In genomic region chr17:746783-747629, GRCh38 we compare ENCODE assay signal across 15 cellular contexts. TPM values are rescaled to one million over a fixed set of nuclear protein-coding genes. Genes with fewer than 3 reads are reported as not detected.
DNase-seq lines count a peak whose midpoint lies in the region; ATAC-seq, FAIRE-seq and TF ChIP-seq lines count a peak whose summit lies in the region.
"Had no signal": no experiment of that assay in that cellular context is flagged by ENCODE, and none has a peak within 500 bp of the region (broad histone marks: within the 10 kb centered on the region; RNA-seq: fewer than 3 reads in every experiment).

No MANE protein-coding gene starts in this region.

- POLR2A ChIA-PET in HepG2 (lab: Yijun Ruan, JAX) = no interaction called here
- POLR2A ChIA-PET in RWPE1 (lab: Yijun Ruan, JAX; ENCODE audit: low non-redundant PET) = no interaction called here

- H3K27me3 ChIP-seq in HepG2 (ENCODE audit: control insufficient read depth in 1 of 2, insufficient read depth in 2 of 2, low read length in 2 of 2) = no peaks in the 10 kb centered on the region
- H3K27me3 ChIP-seq in right lobe of liver = no peaks in the 10 kb centered on the region
- no peaks in the 10 kb centered on the region for H3K27me3 ChIP-seq in vagina

- DNase-seq in HepG2 (ENCODE audit: low spot score) = no peak
- DNase-seq in right lobe of liver = no peak
- DNase-seq in RWPE1 (ENCODE audit: low spot score) = no peak
- peak; percentile 62 for DNase-seq in kidney
- no peak for DNase-seq in NCI-H187 (lab: John Stamatoyannopoulos, UW)
- DNase-seq in hepatic stellate cell (ENCODE audit: low spot score) = no peak
- DNase-seq in vagina (ENCODE audit: extremely low spot score in 2 of 2) = no peak
- DNase-seq in RCC 7860 (ENCODE audit: low spot score) = no peak
- DNase-seq: CD4-positive, CD25-positive, alpha-beta regulatory T cell; DMS53; GM23248; KBM-7 had no signal

- TF ChIP-seq POLR2A in HepG2 (IDR thresholded peaks at IDR 0.05; ENCODE audit: insufficient read depth in 1 of 2, low read depth in 2 of 2, low read length in 2 of 2) (no peak), right lobe of liver (IDR thresholded peaks at IDR 0.05) (no peak), vagina (IDR thresholded peaks at IDR 0.05) (no peak)

- TF ChIP-seq CTCF in HepG2 (CRISPR knock-in tag; IDR thresholded peaks at IDR 0.05) (no peak), right lobe of liver (IDR thresholded peaks at IDR 0.05) (no peak), RWPE1 (conservative IDR thresholded peaks at IDR 0.05; ENCODE audit: low read depth) (no peak), kidney (IDR thresholded peaks at IDR 0.05; ENCODE audit: borderline replicate concordance, extremely low read depth, insufficient read depth) (no peak), vagina (IDR thresholded peaks at IDR 0.05) (no peak)

- no peak for FAIRE-seq in HepG2 (lab: Jason Lieb, UNC)
- FAIRE-seq in kidney (lab: Jason Lieb, UNC) = no peak
- no peak for FAIRE-seq in RCC 7860 (lab: Jason Lieb, UNC)
- FAIRE-seq: H54 had no signal

- CTCF ChIA-PET in HepG2 (lab: Yijun Ruan, JAX; ENCODE audit: low intra/inter-chr PET ratio, low total read pairs) = no interaction called here
- CTCF ChIA-PET in RWPE1 (lab: Yijun Ruan, JAX) = no interaction called here

- H3K9ac ChIP-seq in HepG2 (ENCODE audit: insufficient read depth, low read depth, low read length) (no peak overlapping the region), kidney (ENCODE audit: low read length in 2 of 2) (no peak overlapping the region)
- H3K9ac ChIP-seq: GM23248 had no signal

- no peak for TF ChIP-seq RAD21 in HepG2 (CRISPR knock-in tag; IDR thresholded peaks at IDR 0.05)

- in situ Hi-C loops in HepG2 (cut with HindIII; ENCODE audit: extremely low pct_ligation_motif_present, low pct_unique_long_range_greater_than_20kb) = no loop called here

- WGBS in HepG2 (ENCODE audit: low lambda C conversion rate) = 97% methylated on average over 30 of the region's 38 CpGs
- 83% methylated on average over 9 of the region's 38 CpGs for WGBS in right lobe of liver (ENCODE audit: insufficient coverage, low coverage, low lambda C conversion rate, missing lambda C conversion rate)

- H3K27ac ChIP-seq in HepG2 (ENCODE audit: extremely low read length, insufficient read depth, low read length) (no peak overlapping the region), right lobe of liver (no peak overlapping the region), RWPE1 (0 out of 2 replicates have a peak overlapping the region, but pooled peaks have one; percentile 8), kidney (ENCODE audit: low read depth in 2 of 2, low read length in 2 of 2) (no peak overlapping the region), vagina (no peak overlapping the region)
- H3K27ac ChIP-seq: 22Rv1, GM23248 had no signal

- H3K79me2 ChIP-seq in HepG2 (ENCODE audit: insufficient read depth, low read length) = peaks cover 30% of the 10 kb centered on the region

- H3K36me3 ChIP-seq in HepG2 (replicated peaks in 1 of 2; ENCODE audit: control insufficient read depth in 1 of 2, insufficient read depth in 2 of 2, low read length in 2 of 2) (peaks cover 23 to 60% of the 10 kb centered on the region in 2 experiments), right lobe of liver (peaks cover 0 to 20% (median 6%) of the 10 kb centered on the region in 4 donors), kidney (ENCODE audit: control insufficient read depth in 1 of 2, insufficient read depth in 2 of 2, low read length in 2 of 2) (peaks cover 14 to 44% of the 10 kb centered on the region in 2 donors), vagina (peaks cover 0 to 41% of the 10 kb centered on the region in 2 donors)

- no peak overlapping the region for H3K4me3 ChIP-seq in HepG2 (replicated peaks in 1 of 3; ENCODE audit: insufficient read depth in 1 of 3, low read depth in 2 of 3, low read length in 3 of 3)
- no peak overlapping the region for H3K4me3 ChIP-seq in right lobe of liver
- H3K4me3 ChIP-seq in kidney (ENCODE audit: low read length in 2 of 2) = no peak overlapping the region
- no peak overlapping the region for H3K4me3 ChIP-seq in vagina
- H3K4me3 ChIP-seq: GM23248 had no signal

- no TSS peak for BruUV-seq in HepG2 (replicated peaks; lab: Mats Ljungman, UMichigan)

- TF ChIP-seq EP300 in HepG2 (IDR thresholded peaks at IDR 0.05; ENCODE audit: low read depth in 2 of 2, low read length in 2 of 2) (no peak), HepG2 (CRISPR knock-in tag; IDR thresholded peaks at IDR 0.05; ENCODE audit: borderline replicate concordance) (no peak)

- H3K4me1 ChIP-seq in HepG2 (ENCODE audit: insufficient read depth, low read length) = peaks cover 36% of the 10 kb centered on the region
- H3K4me1 ChIP-seq in right lobe of liver = peaks cover 0 to 12% (median 5%) of the 10 kb centered on the region in 4 donors
- peaks cover 0 to 10% of the 10 kb centered on the region in 2 donors for H3K4me1 ChIP-seq in kidney (ENCODE audit: control insufficient read depth in 1 of 2, insufficient read depth in 1 of 2, low read depth in 1 of 2, low read length in 2 of 2)
- H3K4me1 ChIP-seq in vagina = peaks cover 21% of the 10 kb centered on the region

- H3K9me3 ChIP-seq in HepG2 (ENCODE audit: low read length) (no peaks in the 10 kb centered on the region), right lobe of liver (no peaks in the 10 kb centered on the region), kidney (ENCODE audit: control insufficient read depth in 1 of 2, low read length in 2 of 2) (no peaks in the 10 kb centered on the region), vagina (no peaks in the 10 kb centered on the region)

- no peak overlapping the region for H3K4me2 ChIP-seq in HepG2 (ENCODE audit: low read depth, low read length)

- H4K20me1 ChIP-seq in HepG2 (ENCODE audit: insufficient read depth, low read length) = no peaks in the 10 kb centered on the region

- intact Hi-C loops in HepG2 (cut with micrococcal nuclease; ENCODE audit: unreplicated experiment) (no loop called here), right lobe of liver (cut with DNase I) (no loop called here), kidney (cut with DNase I) (no loop called here), vagina (cut with DNase I) (no loop called here)

- ATAC-seq in HepG2 (no peak), right lobe of liver (no peak)
- ATAC-seq: HCT116 had no signal

- H2AFZ ChIP-seq in HepG2 (ENCODE audit: low read length) = no peak overlapping the region
- H2AFZ ChIP-seq: GM23248 had no signal

RNA-seq across cellular contexts. Expression of gene GEMIN4, which starts 5.1 kb away (rescaled TPM):
- total RNA-seq in HepG2 (2016; rRNA removed; fragmentation: Illumina TruSeq; extraction: Trizol) (22.7 and 28.2 TPM in 2 replicates), right lobe of liver (10 to 100 TPM in 1 of 6 experiments, 1 to 10 TPM in 5; 7.1 to 10.1 (median 8.0) TPM), kidney (14.8 TPM), vagina (22.3 TPM)
- 1.6 and 2.8 TPM in 2 replicates for total RNA-seq in HepG2 (2016; cell fraction: cytosol; rRNA removed; fragmentation: Illumina TruSeq; extraction: Trizol; ENCODE audit: low read depth)
- total RNA-seq in HepG2 (2016; cell fraction: insoluble cytoplasmic fraction; rRNA removed; fragmentation: Illumina TruSeq; extraction: Trizol) = 23.2 and 25.6 TPM in 2 replicates
- total RNA-seq in HepG2 (2016; cell fraction: membrane; rRNA removed; fragmentation: Illumina TruSeq; extraction: Trizol) = 7.3 and 7.8 TPM in 2 replicates
- total RNA-seq in HepG2 (2016; cell fraction: nucleus; rRNA removed; fragmentation: Illumina TruSeq; extraction: Trizol) = 14.5 and 15.4 TPM in 2 replicates
- polyA plus RNA-seq in HepG2 (2011; rRNA removed) (10.8 and 13.6 TPM in 2 replicates), kidney (ENCODE audit: insufficient read depth, low read depth, low replicate concordance) (4.6 TPM)
- 5.1 and 7.0 TPM in 2 replicates for polyA plus RNA-seq in HepG2 (2011; cell fraction: cytosol; rRNA removed)
- polyA plus RNA-seq in HepG2 (2011; cell fraction: nucleus; rRNA removed) = 15.7 and 16.5 TPM in 2 replicates
- 10.4 and 10.6 TPM in 2 replicates for polyA plus RNA-seq in HepG2 (2012)
- 0.83 and 1.1 TPM in 2 replicates for polyA plus RNA-seq in HepG2 (2016; cell fraction: cytosol; fragmentation: Illumina TruSeq; extraction: Trizol; ENCODE audit: low read depth)
- polyA plus RNA-seq in HepG2 (2016; cell fraction: insoluble cytoplasmic fraction; fragmentation: Illumina TruSeq; extraction: Trizol; ENCODE audit: low read depth) = 18.5 and 22.6 TPM in 2 replicates
- polyA plus RNA-seq in HepG2 (2016; cell fraction: membrane; fragmentation: Illumina TruSeq; extraction: Trizol; ENCODE audit: low read depth) = 2.1 and 3.2 TPM in 2 replicates
- 17.5 and 17.6 TPM in 2 replicates for polyA plus RNA-seq in HepG2 (2016; cell fraction: nucleus; fragmentation: Illumina TruSeq; extraction: Trizol; ENCODE audit: insufficient read depth, low read depth)
- polyA minus RNA-seq in HepG2 (2011; rRNA and poly(A)+ RNA removed; ENCODE audit: low replicate concordance) = 30.3 and 134 TPM in 2 replicates
- polyA minus RNA-seq in HepG2 (2011; cell fraction: cytosol; rRNA and poly(A)+ RNA removed) = 6.5 and 6.9 TPM in 2 replicates
- 9.9 and 11.6 TPM in 2 replicates for polyA minus RNA-seq in HepG2 (2011; cell fraction: nucleus; rRNA and poly(A)+ RNA removed)

RNA-seq across cellular contexts. Expression of gene TLCD3A, which starts 14.6 kb away (rescaled TPM):
- total RNA-seq in HepG2 (2016; rRNA removed; fragmentation: Illumina TruSeq; extraction: Trizol) = 16.5 and 25.2 TPM in 2 replicates
- 11.6 and 12.3 TPM in 2 replicates for total RNA-seq in HepG2 (2016; cell fraction: cytosol; rRNA removed; fragmentation: Illumina TruSeq; extraction: Trizol; ENCODE audit: low read depth)
- 16.8 and 25.2 TPM in 2 replicates for total RNA-seq in HepG2 (2016; cell fraction: insoluble cytoplasmic fraction; rRNA removed; fragmentation: Illumina TruSeq; extraction: Trizol)
- 24.8 and 30.1 TPM in 2 replicates for total RNA-seq in HepG2 (2016; cell fraction: membrane; rRNA removed; fragmentation: Illumina TruSeq; extraction: Trizol)
- 22.5 and 29.8 TPM in 2 replicates for total RNA-seq in HepG2 (2016; cell fraction: nucleus; rRNA removed; fragmentation: Illumina TruSeq; extraction: Trizol)
- 46.6 and 53.8 TPM in 2 replicates for polyA plus RNA-seq in HepG2 (2011; rRNA removed)
- 55.4 and 57.8 TPM in 2 replicates for polyA plus RNA-seq in HepG2 (2011; cell fraction: cytosol; rRNA removed)
- polyA plus RNA-seq in HepG2 (2011; cell fraction: nucleus; rRNA removed) = 29.5 and 29.7 TPM in 2 replicates
- 28.7 and 29.6 TPM in 2 replicates for polyA plus RNA-seq in HepG2 (2012)
- 16.6 and 21.9 TPM in 2 replicates for polyA plus RNA-seq in HepG2 (2016; cell fraction: cytosol; fragmentation: Illumina TruSeq; extraction: Trizol; ENCODE audit: low read depth)
- polyA plus RNA-seq in HepG2 (2016; cell fraction: insoluble cytoplasmic fraction; fragmentation: Illumina TruSeq; extraction: Trizol; ENCODE audit: low read depth) = 21.1 and 27.9 TPM in 2 replicates
- 30.8 and 33.2 TPM in 2 replicates for polyA plus RNA-seq in HepG2 (2016; cell fraction: membrane; fragmentation: Illumina TruSeq; extraction: Trizol; ENCODE audit: low read depth)
- 48.5 and 49.8 TPM in 2 replicates for polyA plus RNA-seq in HepG2 (2016; cell fraction: nucleus; fragmentation: Illumina TruSeq; extraction: Trizol; ENCODE audit: insufficient read depth, low read depth)
- 112 and 176 TPM in 2 replicates for polyA minus RNA-seq in HepG2 (2011; rRNA and poly(A)+ RNA removed; ENCODE audit: low replicate concordance)
- polyA minus RNA-seq in HepG2 (2011; cell fraction: cytosol; rRNA and poly(A)+ RNA removed) = 36.8 and 39.7 TPM in 2 replicates
- polyA minus RNA-seq in HepG2 (2011; cell fraction: nucleus; rRNA and poly(A)+ RNA removed) = 18.0 and 23.5 TPM in 2 replicates
- total RNA-seq in right lobe of liver = 10 to 100 TPM in 1 of 6 experiments, 1 to 10 TPM in 3, under 1 TPM in 2; 0.59 to 11.5 (median 1.6) TPM
- total RNA-seq in kidney = 12.4 TPM
- 4.6 TPM for polyA plus RNA-seq in kidney (ENCODE audit: insufficient read depth, low read depth, low replicate concordance)
- 18.7 TPM for total RNA-seq in vagina

RNA-seq across cellular contexts. Expression of gene VPS53, which starts 32.4 kb away (rescaled TPM):
- total RNA-seq in HepG2 (2016; rRNA removed; fragmentation: Illumina TruSeq; extraction: Trizol) = 17.3 and 21.8 TPM in 2 replicates
- 8.1 and 10.4 TPM in 2 replicates for total RNA-seq in HepG2 (2016; cell fraction: cytosol; rRNA removed; fragmentation: Illumina TruSeq; extraction: Trizol; ENCODE audit: low read depth)
- 17.9 and 18.2 TPM in 2 replicates for total RNA-seq in HepG2 (2016; cell fraction: insoluble cytoplasmic fraction; rRNA removed; fragmentation: Illumina TruSeq; extraction: Trizol)
- total RNA-seq in HepG2 (2016; cell fraction: membrane; rRNA removed; fragmentation: Illumina TruSeq; extraction: Trizol) = 6.2 and 7.3 TPM in 2 replicates
- total RNA-seq in HepG2 (2016; cell fraction: nucleus; rRNA removed; fragmentation: Illumina TruSeq; extraction: Trizol) = 13.4 and 15.3 TPM in 2 replicates
- polyA plus RNA-seq in HepG2 (2011; rRNA removed) = 12.5 and 13.3 TPM in 2 replicates
- polyA plus RNA-seq in HepG2 (2011; cell fraction: cytosol; rRNA removed) = 7.6 and 8.0 TPM in 2 replicates
- 10.5 and 11.7 TPM in 2 replicates for polyA plus RNA-seq in HepG2 (2011; cell fraction: nucleus; rRNA removed)
- polyA plus RNA-seq in HepG2 (2012) = 11.0 and 12.6 TPM in 2 replicates
- 1.3 and 1.4 TPM in 2 replicates for polyA plus RNA-seq in HepG2 (2016; cell fraction: cytosol; fragmentation: Illumina TruSeq; extraction: Trizol; ENCODE audit: low read depth)
- 12.9 and 17.6 TPM in 2 replicates for polyA plus RNA-seq in HepG2 (2016; cell fraction: insoluble cytoplasmic fraction; fragmentation: Illumina TruSeq; extraction: Trizol; ENCODE audit: low read depth)
- polyA plus RNA-seq in HepG2 (2016; cell fraction: membrane; fragmentation: Illumina TruSeq; extraction: Trizol; ENCODE audit: low read depth) = 3.0 and 3.4 TPM in 2 replicates
- 18.7 and 20.8 TPM in 2 replicates for polyA plus RNA-seq in HepG2 (2016; cell fraction: nucleus; fragmentation: Illumina TruSeq; extraction: Trizol; ENCODE audit: insufficient read depth, low read depth)
- 109 and 127 TPM in 2 replicates for polyA minus RNA-seq in HepG2 (2011; rRNA and poly(A)+ RNA removed; ENCODE audit: low replicate concordance)
- 24.4 and 27.0 TPM in 2 replicates for polyA minus RNA-seq in HepG2 (2011; cell fraction: cytosol; rRNA and poly(A)+ RNA removed)
- polyA minus RNA-seq in HepG2 (2011; cell fraction: nucleus; rRNA and poly(A)+ RNA removed) = 35.8 and 54.7 TPM in 2 replicates
- total RNA-seq in right lobe of liver = 10 to 100 TPM; 17.9 to 35.1 (median 28.2) TPM
- 80.9 TPM for total RNA-seq in kidney
- 7.0 TPM for polyA plus RNA-seq in kidney (ENCODE audit: insufficient read depth, low read depth, low replicate concordance)
- total RNA-seq in vagina = 44.0 TPM

RNA-seq across cellular contexts. Expression of gene GLOD4, which starts 35.1 kb away (rescaled TPM):
- 87.8 and 112 TPM in 2 replicates for total RNA-seq in HepG2 (2016; rRNA removed; fragmentation: Illumina TruSeq; extraction: Trizol)
- total RNA-seq in HepG2 (2016; cell fraction: cytosol; rRNA removed; fragmentation: Illumina TruSeq; extraction: Trizol; ENCODE audit: low read depth) = 9.8 and 11.3 TPM in 2 replicates
- 79.1 and 124 TPM in 2 replicates for total RNA-seq in HepG2 (2016; cell fraction: insoluble cytoplasmic fraction; rRNA removed; fragmentation: Illumina TruSeq; extraction: Trizol)
- 22.5 and 25.3 TPM in 2 replicates for total RNA-seq in HepG2 (2016; cell fraction: membrane; rRNA removed; fragmentation: Illumina TruSeq; extraction: Trizol)
- total RNA-seq in HepG2 (2016; cell fraction: nucleus; rRNA removed; fragmentation: Illumina TruSeq; extraction: Trizol) = 44.3 and 54.7 TPM in 2 replicates
- polyA plus RNA-seq in HepG2 (2011; rRNA removed) = 42.0 and 53.7 TPM in 2 replicates
- 29.7 and 47.5 TPM in 2 replicates for polyA plus RNA-seq in HepG2 (2011; cell fraction: cytosol; rRNA removed)
- 30.6 and 44.9 TPM in 2 replicates for polyA plus RNA-seq in HepG2 (2011; cell fraction: nucleus; rRNA removed)
- polyA plus RNA-seq in HepG2 (2012) = 56.4 and 101 TPM in 2 replicates
- polyA plus RNA-seq in HepG2 (2016; cell fraction: cytosol; fragmentation: Illumina TruSeq; extraction: Trizol; ENCODE audit: low read depth) = 6.7 and 7.7 TPM in 2 replicates
- polyA plus RNA-seq in HepG2 (2016; cell fraction: insoluble cytoplasmic fraction; fragmentation: Illumina TruSeq; extraction: Trizol; ENCODE audit: low read depth) = 153 and 154 TPM in 2 replicates
- 13.2 and 14.9 TPM in 2 replicates for polyA plus RNA-seq in HepG2 (2016; cell fraction: membrane; fragmentation: Illumina TruSeq; extraction: Trizol; ENCODE audit: low read depth)
- 86.8 and 90.1 TPM in 2 replicates for polyA plus RNA-seq in HepG2 (2016; cell fraction: nucleus; fragmentation: Illumina TruSeq; extraction: Trizol; ENCODE audit: insufficient read depth, low read depth)
- 13.1 and 20.3 TPM in 2 replicates for polyA minus RNA-seq in HepG2 (2011; rRNA and poly(A)+ RNA removed; ENCODE audit: low replicate concordance)
- polyA minus RNA-seq in HepG2 (2011; cell fraction: cytosol; rRNA and poly(A)+ RNA removed) = 14.1 and 21.6 TPM in 2 replicates
- polyA minus RNA-seq in HepG2 (2011; cell fraction: nucleus; rRNA and poly(A)+ RNA removed) = 37.0 and 38.0 TPM in 2 replicates
- 10 to 100 TPM; 34.6 to 66.4 (median 39.9) TPM for total RNA-seq in right lobe of liver
- 70.6 TPM for total RNA-seq in kidney
- polyA plus RNA-seq in kidney (ENCODE audit: insufficient read depth, low read depth, low replicate concordance) = 90.8 TPM
- 36.8 TPM for total RNA-seq in vagina

RNA-seq across cellular contexts. Expression of gene MRM3, which starts 35.1 kb away (rescaled TPM):
- 25.5 and 30.3 TPM in 2 replicates for total RNA-seq in HepG2 (2016; rRNA removed; fragmentation: Illumina TruSeq; extraction: Trizol)
- 4.8 and 5.8 TPM in 2 replicates for total RNA-seq in HepG2 (2016; cell fraction: cytosol; rRNA removed; fragmentation: Illumina TruSeq; extraction: Trizol; ENCODE audit: low read depth)
- total RNA-seq in HepG2 (2016; cell fraction: insoluble cytoplasmic fraction; rRNA removed; fragmentation: Illumina TruSeq; extraction: Trizol) = 26.8 and 31.7 TPM in 2 replicates
- total RNA-seq in HepG2 (2016; cell fraction: membrane; rRNA removed; fragmentation: Illumina TruSeq; extraction: Trizol) = 8.4 and 8.7 TPM in 2 replicates
- total RNA-seq in HepG2 (2016; cell fraction: nucleus; rRNA removed; fragmentation: Illumina TruSeq; extraction: Trizol) = 17.8 and 20.7 TPM in 2 replicates
- polyA plus RNA-seq in HepG2 (2011; rRNA removed) = 12.3 and 12.4 TPM in 2 replicates
- 16.1 and 17.4 TPM in 2 replicates for polyA plus RNA-seq in HepG2 (2011; cell fraction: cytosol; rRNA removed)
- 9.4 and 10.2 TPM in 2 replicates for polyA plus RNA-seq in HepG2 (2011; cell fraction: nucleus; rRNA removed)
- polyA plus RNA-seq in HepG2 (2012) = 12.8 and 14.9 TPM in 2 replicates
- 3.0 and 3.1 TPM in 2 replicates for polyA plus RNA-seq in HepG2 (2016; cell fraction: cytosol; fragmentation: Illumina TruSeq; extraction: Trizol; ENCODE audit: low read depth)
- 25.8 and 28.8 TPM in 2 replicates for polyA plus RNA-seq in HepG2 (2016; cell fraction: insoluble cytoplasmic fraction; fragmentation: Illumina TruSeq; extraction: Trizol; ENCODE audit: low read depth)
- 4.6 and 4.9 TPM in 2 replicates for polyA plus RNA-seq in HepG2 (2016; cell fraction: membrane; fragmentation: Illumina TruSeq; extraction: Trizol; ENCODE audit: low read depth)
- polyA plus RNA-seq in HepG2 (2016; cell fraction: nucleus; fragmentation: Illumina TruSeq; extraction: Trizol; ENCODE audit: insufficient read depth, low read depth) = 13.4 and 15.4 TPM in 2 replicates
- polyA minus RNA-seq in HepG2 (2011; rRNA and poly(A)+ RNA removed; ENCODE audit: low replicate concordance) = 12.6 and 16.7 TPM in 2 replicates
- 6.9 and 10.1 TPM in 2 replicates for polyA minus RNA-seq in HepG2 (2011; cell fraction: cytosol; rRNA and poly(A)+ RNA removed)
- 28.8 and 34.7 TPM in 2 replicates for polyA minus RNA-seq in HepG2 (2011; cell fraction: nucleus; rRNA and poly(A)+ RNA removed)
- total RNA-seq in right lobe of liver = 10 to 100 TPM in 5 of 6 experiments, 1 to 10 TPM in 1; 10.0 to 18.1 (median 13.4) TPM
- total RNA-seq in kidney = 14.4 TPM
- 21.3 TPM for polyA plus RNA-seq in kidney (ENCODE audit: insufficient read depth, low read depth, low replicate concordance)
- total RNA-seq in vagina = 3.7 TPM
